In the genomic region with DNA sequence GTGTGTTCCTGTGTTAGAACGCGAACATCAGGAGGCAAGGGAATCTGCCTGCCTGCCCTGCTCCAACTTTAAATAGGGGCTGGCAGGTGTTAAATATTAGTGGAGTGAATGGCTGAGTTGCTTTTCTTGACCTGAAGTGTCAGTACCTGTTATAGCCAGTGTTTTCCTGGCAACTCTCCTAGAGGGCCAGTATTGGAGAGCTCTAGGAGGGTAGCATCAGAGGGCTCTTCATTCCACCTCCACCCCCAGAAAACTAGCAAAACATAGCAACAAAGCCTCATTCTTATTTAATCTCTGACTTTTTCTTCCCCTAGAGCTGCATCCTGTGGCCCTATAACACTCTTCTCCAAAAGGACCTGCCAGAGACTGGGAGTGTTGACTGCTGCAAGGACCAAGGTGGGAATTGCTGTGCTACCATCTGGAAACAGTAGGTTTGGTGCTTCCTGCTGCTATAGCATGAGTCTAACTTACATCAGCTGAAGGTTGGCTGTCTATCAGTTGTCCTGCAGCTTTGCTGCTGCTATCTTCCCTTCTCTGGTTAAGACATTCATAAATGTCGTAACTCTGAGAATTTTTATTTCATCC, we compare ENCODE assay signal across 19 cellular contexts.
"Had no signal": no experiment of that assay in that cellular context is flagged by ENCODE, and none has a peak within 500 bp of the region (broad histone marks: within the 10 kb centered on the region; RNA-seq: fewer than 3 reads in every experiment).

No MANE protein-coding gene starts in this region.

- ATAC-seq: activated naive CD4-positive, alpha-beta T cell treated with anti-CD3 and anti-CD28 coated beads, Interleukin-2, amount 50 U/mL, for 72 hours; mucosa of descending colon; right lobe of liver; stimulated activated naive CD8-positive, alpha-beta T cell treated with anti-CD3 and anti-CD28 coated beads, Interleukin-15, amount 100 ng/mL, for 72 hours had no signal

- H3K36me3 ChIP-seq: adrenal gland, right lobe of liver had no signal

- H3K27ac ChIP-seq: adrenal gland, hepatocyte, psoas muscle, right lobe of liver, suprapubic skin, VCaP had no signal

- H3K4me3 ChIP-seq: adrenal gland, hepatocyte, mucosa of descending colon, psoas muscle, right lobe of liver, smooth muscle cell, suprapubic skin had no signal

- H3K4me1 ChIP-seq: right lobe of liver had no signal

- H3K27ac Mint-ChIP-seq: activated naive CD4-positive, alpha-beta T cell treated with anti-CD3 and anti-CD28 coated beads, Interleukin-2, amount 50 U/mL, for 72 hours; memory B cell; naive B cell; stimulated activated naive CD8-positive, alpha-beta T cell treated with anti-CD3 and anti-CD28 coated beads, Interleukin-15, amount 100 ng/mL, for 72 hours; type B pancreatic cell had no signal

- H3K4me1 Mint-ChIP-seq: memory B cell, naive B cell had no signal

- H3K27me3 ChIP-seq: adrenal gland, hepatocyte, right lobe of liver, suprapubic skin had no signal

- H3K9me3 ChIP-seq: adrenal gland, mucosa of descending colon, psoas muscle, right lobe of liver, suprapubic skin had no signal

- H3K36me3 Mint-ChIP-seq: activated naive CD4-positive, alpha-beta T cell treated with anti-CD3 and anti-CD28 coated beads, Interleukin-2, amount 50 U/mL, for 72 hours; memory B cell; naive B cell had no signal

- H3K4me3 Mint-ChIP-seq: memory B cell; naive B cell; stimulated activated naive CD8-positive, alpha-beta T cell treated with anti-CD3 and anti-CD28 coated beads, Interleukin-15, amount 100 ng/mL, for 72 hours; type B pancreatic cell had no signal

- H3K9me3 Mint-ChIP-seq: activated naive CD4-positive, alpha-beta T cell treated with anti-CD3 and anti-CD28 coated beads, Interleukin-2, amount 50 U/mL, for 72 hours; memory B cell; naive B cell; stimulated activated naive CD8-positive, alpha-beta T cell treated with anti-CD3 and anti-CD28 coated beads, Interleukin-15, amount 100 ng/mL, for 72 hours; type B pancreatic cell had no signal

- H3K27me3 Mint-ChIP-seq: type B pancreatic cell had no signal

- DNase-seq: activated CD4-positive, alpha-beta T cell treated with anti-CD3 and anti-CD28 coated beads, Interleukin-2, amount 50 U/mL, for 4 hours; activated gamma-delta T cell treated with Interleukin-2 at 50 U/mL for 16 hours; adrenal gland; dermis blood vessel endothelial cell; effector memory CD4-positive, alpha-beta T cell; mucosa of descending colon; naive B cell; psoas muscle; right lobe of liver; stimulated activated CD4-positive, alpha-beta T cell treated with anti-CD3 and anti-CD28 coated beads, Interleukin-4, amount 100 ng/mL, for 1 hour; stimulated activated naive CD8-positive, alpha-beta T cell treated with anti-CD3 and anti-CD28 coated beads, Interleukin-15, amount 100 ng/mL, for 72 hours; T-helper 2 cell had no signal
